Comparison of ENCODE assay signal across 11 cellular contexts in the genomic region with DNA sequence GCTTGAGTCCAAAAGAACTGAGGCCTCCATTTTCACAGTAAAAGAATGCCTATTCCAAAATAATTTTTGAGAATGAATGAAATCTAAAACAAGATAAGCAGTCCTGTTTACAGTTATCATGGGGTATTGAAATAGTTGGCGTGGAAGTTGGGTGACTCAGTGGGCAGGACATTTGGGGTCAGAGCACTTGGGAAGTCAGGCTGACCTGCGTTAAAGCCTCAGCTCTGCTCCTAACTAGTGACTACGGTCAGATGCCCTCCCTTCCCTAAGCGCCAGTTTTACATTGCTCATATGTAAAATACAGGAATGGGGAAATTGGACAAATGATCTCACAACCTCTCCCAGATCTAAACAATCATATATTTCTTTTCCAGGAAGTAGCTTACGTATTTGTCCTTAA. TPM values are rescaled to one million over a fixed set of nuclear protein-coding genes. Genes with fewer than 3 reads are reported as not detected.
DNase-seq lines count a peak whose midpoint lies in the region; ATAC-seq and TF ChIP-seq lines count a peak whose summit lies in the region.
"Had no signal": no experiment of that assay in that cellular context is flagged by ENCODE, and none has a peak within 500 bp of the region (broad histone marks: within the 10 kb centered on the region; RNA-seq: fewer than 3 reads in every experiment).

No MANE protein-coding gene starts in this region.

- H2BK12ac ChIP-seq in trophoblast cell (ENCODE audit: low read length), result no peak overlapping the region

- no peaks in the 10 kb centered on the region for H3K9me3 Mint-ChIP-seq in activated CD4-positive, alpha-beta T cell treated with anti-CD3 and anti-CD28 coated beads for 36 hours (ENCODE audit: low read depth)

- no peaks in the 10 kb centered on the region for H3K36me3 Mint-ChIP-seq in activated CD4-positive, alpha-beta T cell treated with anti-CD3 and anti-CD28 coated beads for 36 hours (ENCODE audit: low read depth)
- H3K36me3 Mint-ChIP-seq: CD8-positive, alpha-beta memory T cell had no signal

- H3K27me3 ChIP-seq in DND-41 (ENCODE audit: insufficient read depth, low read length, poor library complexity) (peaks cover 14% of the 10 kb centered on the region), PC-3 (ENCODE audit: low read length) (no peaks in the 10 kb centered on the region), trophoblast cell (ENCODE audit: insufficient read depth, low read length) (peaks cover 9% of the 10 kb centered on the region)

- H2BK120ac ChIP-seq in trophoblast cell (ENCODE audit: insufficient read depth, low read length, poor library complexity), result no peak overlapping the region

- DNase-seq in DND-41, result no peak
- DNase-seq in PC-3, result peak; percentile 46
- DNase-seq in fibroblast of peridontal ligament (ENCODE audit: extremely low read depth), result peak; percentile 80
- peak; percentile 67 to 74 for DNase-seq in trophoblast cell
- no peak for DNase-seq in NCI-H1930 (lab: John Stamatoyannopoulos, UW)
- DNase-seq in activated CD4-positive, alpha-beta T cell treated with anti-CD3 and anti-CD28 coated beads for 36 hours, result no peak
- DNase-seq in stimulated activated CD4-positive, alpha-beta T cell treated with anti-CD3 and anti-CD28 coated beads, Interleukin-15, amount 100 ng/mL, for 24 hours, result no peak
- DNase-seq: activated gamma-delta T cell; CD8-positive, alpha-beta memory T cell had no signal

- ATAC-seq in DND-41 (ENCODE audit: insufficient read depth, low read depth), result no peak
- peak; percentile 21 for ATAC-seq in PC-3
- ATAC-seq in HG02642 (IDR thresholded peaks at IDR 0.05; ENCODE audit: poor library complexity, unreplicated experiment), result no peak
- no peak for ATAC-seq in activated CD4-positive, alpha-beta T cell treated with anti-CD3 and anti-CD28 coated beads for 36 hours

- H2BK5ac ChIP-seq in trophoblast cell (ENCODE audit: low read depth, low read length, poor library complexity), result no peak overlapping the region

- no peak overlapping the region for H3K23ac ChIP-seq in trophoblast cell (ENCODE audit: low read length)

- intact Hi-C loops in PC-3 (cut with micrococcal nuclease), result loop anchor here (2.0 kb wide), 1 partner anchor 109 kb away; no protein-coding TSS in a partner anchor
- intact Hi-C loops in activated CD4-positive, alpha-beta T cell treated with anti-CD3 and anti-CD28 coated beads for 36 hours (cut with DNase I, micrococcal nuclease), result loop anchor here in 1 of 2 experiments (10.0 kb wide), 2 partner anchors 727 to 897 kb away; no protein-coding TSS in a partner anchor

- no peak overlapping the region for H3K27ac Mint-ChIP-seq in activated CD4-positive, alpha-beta T cell treated with anti-CD3 and anti-CD28 coated beads for 36 hours
- H3K27ac Mint-ChIP-seq: CD8-positive, alpha-beta memory T cell had no signal

- H3K4me3 ChIP-seq in DND-41 (ENCODE audit: low read depth in 1 of 2, low read length in 2 of 2) (no peak overlapping the region), PC-3 (ENCODE audit: low read length) (0 out of 2 replicates have a peak overlapping the region, but pooled peaks have one; percentile 9), trophoblast cell (ENCODE audit: low read depth, low read length) (no peak overlapping the region)
- H3K4me3 ChIP-seq: lung had no signal

- H3K14ac ChIP-seq in trophoblast cell (ENCODE audit: low read length), result no peak overlapping the region

- no peak overlapping the region for H3K4ac ChIP-seq in trophoblast cell (ENCODE audit: low read depth, low read length)

- H3K4me2 ChIP-seq in DND-41 (ENCODE audit: insufficient read depth, low read length) (no peak overlapping the region), PC-3 (ENCODE audit: low read length) (peak overlapping the region; percentile 43), trophoblast cell (ENCODE audit: low read length) (no peak overlapping the region)

- H3K4me1 Mint-ChIP-seq in activated CD4-positive, alpha-beta T cell treated with anti-CD3 and anti-CD28 coated beads for 36 hours, result peaks cover 8% of the 10 kb centered on the region

- no peaks in the 10 kb centered on the region for H3K9me2 ChIP-seq in PC-3 (replicated peaks; ENCODE audit: low read length)

- peaks cover 30% of the 10 kb centered on the region for H3K27me3 Mint-ChIP-seq in activated CD4-positive, alpha-beta T cell treated with anti-CD3 and anti-CD28 coated beads for 36 hours

- no peak overlapping the region for H3K4me3 Mint-ChIP-seq in activated CD4-positive, alpha-beta T cell treated with anti-CD3 and anti-CD28 coated beads for 36 hours
- H3K4me3 Mint-ChIP-seq: CD8-positive, alpha-beta memory T cell had no signal

- H4K12ac ChIP-seq in trophoblast cell (ENCODE audit: low read depth, low read length), result no peak overlapping the region

- H2AK5ac ChIP-seq in trophoblast cell (ENCODE audit: low read length), result no peak overlapping the region

- no CpG with 5 or more reads among the region's 5 CpGs for WGBS in trophoblast cell (ENCODE audit: extremely low coverage, insufficient coverage, insufficient read length)

- H3K79me2 ChIP-seq in DND-41 (ENCODE audit: insufficient read depth, low read length) (no peaks in the 10 kb centered on the region), PC-3 (ENCODE audit: low read length) (peaks cover 21% of the 10 kb centered on the region), trophoblast cell (ENCODE audit: control insufficient read depth, insufficient read depth, low read length, poor library complexity) (peaks cover 2% of the 10 kb centered on the region)

- H3K18ac ChIP-seq in trophoblast cell (ENCODE audit: low read length), result no peak overlapping the region

- H3K9ac ChIP-seq in DND-41 (ENCODE audit: low read depth, low read length) (no peak overlapping the region), PC-3 (ENCODE audit: low read length) (no peak overlapping the region), trophoblast cell (ENCODE audit: low read length) (no peak overlapping the region)

- POLR2A ChIA-PET in PC-3 (lab: Charles Lee; ENCODE audit: unreplicated experiment), result no interaction called here
- POLR2A ChIA-PET in activated CD4-positive, alpha-beta T cell treated with anti-CD3 and anti-CD28 coated beads for 36 hours (lab: Charles Lee), result interaction anchor here (0.7 kb wide), 1 partner anchor 92 kb away, joined by 6 read pairs; no protein-coding TSS in a partner anchor

- no peaks in the 10 kb centered on the region for H3K9me3 ChIP-seq in DND-41 (ENCODE audit: insufficient read depth, low read length, severe bottlenecking)
- H3K9me3 ChIP-seq in PC-3 (ENCODE audit: low read length), result no peaks in the 10 kb centered on the region
- no peaks in the 10 kb centered on the region for H3K9me3 ChIP-seq in trophoblast cell (ENCODE audit: insufficient read depth, low read depth, low read length)

- BruUV-seq in PC-3 (replicated peaks; lab: Mats Ljungman, UMichigan), result no TSS peak

- no peaks in the 10 kb centered on the region for H3F3A ChIP-seq in PC-3 (ENCODE audit: low read length, unreplicated experiment)

- CTCF ChIA-PET in PC-3 (lab: Charles Lee), result interaction anchor here (0.7 to 1.2 kb wide), 2 partner anchors 61 to 110 kb away, joined by 3 to 5 read pairs; no protein-coding TSS in a partner anchor
- CTCF ChIA-PET in activated CD4-positive, alpha-beta T cell treated with anti-CD3 and anti-CD28 coated beads for 36 hours (lab: Charles Lee), result interaction anchor here (0.6 to 3.0 kb wide), 12 partner anchors 9 to 895 kb away, joined by 3 to 13 read pairs (median 4); no protein-coding TSS in a partner anchor

- H3K79me1 ChIP-seq in trophoblast cell (ENCODE audit: low read length), result peaks cover 5% of the 10 kb centered on the region

- H2AFZ ChIP-seq in DND-41 (ENCODE audit: low read depth, low read length) (peak overlapping the region; percentile 25; the same call in 1 of the 2 replicates), PC-3 (ENCODE audit: low read length) (peak overlapping the region; percentile 58), trophoblast cell (ENCODE audit: insufficient read depth, low read length, poor library complexity) (peak overlapping the region; percentile 6)

- TF ChIP-seq CTCF in DND-41 (IDR thresholded peaks at IDR 0.05; ENCODE audit: borderline replicate concordance, extremely low read depth, low read length, poor library complexity, severe bottlenecking) (no peak), PC-3 (conservative IDR thresholded peaks at IDR 0.05; ENCODE audit: low read depth, low read length) (no peak)

- no peaks in the 10 kb centered on the region for H3K36me3 ChIP-seq in DND-41 (ENCODE audit: insufficient read depth, low read length)
- H3K36me3 ChIP-seq in PC-3 (ENCODE audit: low read depth, low read length), result no peaks in the 10 kb centered on the region; the same call in 1 of the 2 replicates
- H3K36me3 ChIP-seq in trophoblast cell (ENCODE audit: control insufficient read depth in 1 of 2, insufficient read depth in 2 of 2, low read length in 2 of 2), result no peaks in the 10 kb centered on the region

- H4K8ac ChIP-seq in trophoblast cell (ENCODE audit: low read depth, low read length), result no peak overlapping the region

- H3K27ac ChIP-seq in DND-41 (ENCODE audit: low read length) (no peak overlapping the region), PC-3 (ENCODE audit: low read length) (peak overlapping the region; percentile 38), trophoblast cell (ENCODE audit: low read depth, low read length) (no peak overlapping the region)

- no peaks in the 10 kb centered on the region for H3K4me1 ChIP-seq in DND-41 (ENCODE audit: insufficient read depth, low read length)
- H3K4me1 ChIP-seq in PC-3 (ENCODE audit: insufficient read depth, low read length), result peaks cover 28% of the 10 kb centered on the region
- H3K4me1 ChIP-seq in trophoblast cell (ENCODE audit: control insufficient read depth in 1 of 2, insufficient read depth in 2 of 2, low read length in 2 of 2), result peaks cover 0 to 6% of the 10 kb centered on the region in 2 experiments

- no peak overlapping the region for H4K91ac ChIP-seq in trophoblast cell (ENCODE audit: low read depth, low read length)

- H4K20me1 ChIP-seq in DND-41 (ENCODE audit: insufficient read depth, low read length) (no peaks in the 10 kb centered on the region), PC-3 (ENCODE audit: low read length) (no peaks in the 10 kb centered on the region)

RNA-seq across cellular contexts. Expression of gene PAPSS2, which starts 2.3 kb away (rescaled TPM):
- total RNA-seq in PC-3 (2014; rRNA removed), result 16.4 and 17.3 TPM in 2 replicates
- polyA plus RNA-seq in trophoblast cell (2013), result 3.2 and 3.4 TPM in 2 replicates
- under 1 TPM; 0.05 to 0.30 TPM for total RNA-seq in activated CD4-positive, alpha-beta T cell treated with anti-CD3 and anti-CD28 coated beads for 36 hours

Comparison
In these comparisons a context has a peak if more than half of its experiments do, and no peak if none do; other contexts are left out.
1. DNase-seq: peak in PC-3 (single experiment), fibroblast of peridontal ligament (single experiment) and trophoblast cell (2 of 2); none in DND-41 (single experiment), NCI-H1930 (0 of 2), activated CD4-positive, alpha-beta T cell treated with anti-CD3 and anti-CD28 coated beads for 36 hours (single experiment) and stimulated activated CD4-positive, alpha-beta T cell treated with anti-CD3 and anti-CD28 coated beads, Interleukin-15, amount 100 ng/mL, for 24 hours (single experiment).
2. H2AFZ ChIP-seq: peak in every context shown above with its lines; median percentile 58 in PC-3; 25 in DND-41; 6 in trophoblast cell.
3. RNA of gene PAPSS2, which starts 2.3 kb away (total RNA-seq): 16.4 to 17.3 TPM in PC-3; 0.05 to 0.30 TPM in activated CD4-positive, alpha-beta T cell treated with anti-CD3 and anti-CD28 coated beads for 36 hours; every median in the first group is over 10 times any median in the second.